In genomic region chr12:52870361-52871290, GRCh38 we compare ENCODE assay signal across 9 cellular contexts. TPM values are rescaled to one million over a fixed set of nuclear protein-coding genes. Genes with fewer than 3 reads are reported as not detected.
DNase-seq lines count a peak whose midpoint lies in the region; TF ChIP-seq lines count a peak whose summit lies in the region.
"Had no signal": no experiment of that assay in that cellular context is flagged by ENCODE, and none has a peak within 500 bp of the region (broad histone marks: within the 10 kb centered on the region; RNA-seq: fewer than 3 reads in every experiment).

No MANE protein-coding gene starts in this region.

- no peak overlapping the region for H3K9ac ChIP-seq in fibroblast of lung (ENCODE audit: insufficient read depth, low read length)

- H2AFZ ChIP-seq in fibroblast of lung (ENCODE audit: low read length) (peak overlapping the region; percentile 12), osteoblast (ENCODE audit: low read length) (peak overlapping the region; percentile 64)

- H3K79me2 ChIP-seq in fibroblast of lung (ENCODE audit: control insufficient read depth, insufficient read depth, low read length): no peaks in the 10 kb centered on the region
- no peaks in the 10 kb centered on the region for H3K79me2 ChIP-seq in osteoblast (ENCODE audit: insufficient read depth, low read length)

- TF ChIP-seq CTCF in HFF-Myc (IDR thresholded peaks at IDR 0.05; ENCODE audit: low read depth, low read length, missing control alignments) (peak; percentile 65), fibroblast of lung (conservative IDR thresholded peaks at IDR 0.05 in 1 of 2, IDR thresholded peaks at IDR 0.05 in 1 of 2; ENCODE audit: low read depth in 1 of 2, low read length in 2 of 2) (peak; percentile 46 to 73), osteoblast (IDR thresholded peaks at IDR 0.05; ENCODE audit: extremely low read depth, low read depth, low read length) (peak; percentile 78), transverse colon (IDR thresholded peaks at IDR 0.05) (peak; percentile 57 to 92 (median 72))

- peak overlapping the region; percentile 82 for H3K27ac ChIP-seq in fibroblast of lung (ENCODE audit: insufficient read depth, low read length)
- peak overlapping the region; percentile 76 for H3K27ac ChIP-seq in osteoblast (ENCODE audit: low read depth, low read length)
- peak overlapping the region; percentile 73 to 97 (median 90) for H3K27ac ChIP-seq in transverse colon

- H4K20me1 ChIP-seq in fibroblast of lung (ENCODE audit: control insufficient read depth, extremely low read depth, insufficient read depth, low read length) (no peaks in the 10 kb centered on the region), osteoblast (ENCODE audit: insufficient read depth, low read length) (no peaks in the 10 kb centered on the region)

- DNase-seq in NCI-H146 (lab: John Stamatoyannopoulos, UW) (peak; percentile 23), NCI-H146 treated with DMSO at 0.1 percent for 48 hours (lab: John Stamatoyannopoulos, UW; ENCODE audit: unreplicated experiment) (no peak), HFF-Myc (ENCODE audit: extremely low read depth, low read depth) (no peak), NCI-H526 treated with DMSO at 0.1 percent for 48 hours (lab: John Stamatoyannopoulos, UW) (peak; percentile 93), activated T-cell treated with anti-CD3 and anti-CD28 coated beads for 4 hours (peak; percentile 77), fibroblast of lung (ENCODE audit: low read depth in 2 of 2) (peak in 1 of 2 donors; percentile 30), osteoblast (ENCODE audit: insufficient read length, low spot score, missing footprints) (peak; percentile 92), transverse colon (peak; percentile 91)

- H3K36me3 ChIP-seq in fibroblast of lung (ENCODE audit: control insufficient read depth, insufficient read depth, low read length): no peaks in the 10 kb centered on the region
- no peaks in the 10 kb centered on the region for H3K36me3 ChIP-seq in osteoblast (ENCODE audit: insufficient read depth, low read length)
- no peaks in the 10 kb centered on the region for H3K36me3 ChIP-seq in transverse colon

- intact Hi-C loops in transverse colon (cut with DNase I; ENCODE audit: low total_unique reads): loop anchor here (5.0 to 10.0 kb wide), 3 partner anchors 288 to 644 kb away; no protein-coding TSS in a partner anchor

- peaks cover 34% of the 10 kb centered on the region for H3K4me1 ChIP-seq in fibroblast of lung (ENCODE audit: control insufficient read depth, extremely low read depth, insufficient read depth, low read length)
- H3K4me1 ChIP-seq in osteoblast (ENCODE audit: insufficient read depth, low read length): peaks cover 37% of the 10 kb centered on the region
- H3K4me1 ChIP-seq in transverse colon: peaks cover 20 to 61% (median 59%) of the 10 kb centered on the region in 4 donors

- H3K27me3 ChIP-seq in fibroblast of lung (ENCODE audit: control insufficient read depth, insufficient read depth, low read length): no peaks in the 10 kb centered on the region
- H3K27me3 ChIP-seq in osteoblast (ENCODE audit: insufficient read depth, low read length): no peaks in the 10 kb centered on the region
- no peaks in the 10 kb centered on the region for H3K27me3 ChIP-seq in transverse colon

- H3K4me2 ChIP-seq in fibroblast of lung (ENCODE audit: extremely low read depth, insufficient read depth, low read length) (peak overlapping the region; percentile 56), osteoblast (ENCODE audit: insufficient read depth, low read length) (peak overlapping the region; percentile 35)

- 27 to 32% methylated on average over 3 to 14 of the region's 14 CpGs for WGBS in transverse colon (ENCODE audit: low coverage in 1 of 2), 2 donors

- TF ChIP-seq EP300 in transverse colon (IDR thresholded peaks at IDR 0.05; ENCODE audit: low read depth): no peak

- H3K9me3 ChIP-seq in fibroblast of lung (ENCODE audit: control insufficient read depth, insufficient read depth, low read depth, low read length): no peaks in the 10 kb centered on the region
- H3K9me3 ChIP-seq in osteoblast (ENCODE audit: low read depth, low read length): no peaks in the 10 kb centered on the region
- H3K9me3 ChIP-seq in transverse colon: no peaks in the 10 kb centered on the region

- H3K4me3 ChIP-seq in HFF-Myc (replicated peaks; ENCODE audit: low read depth, low read length) (no peak overlapping the region), fibroblast of lung (replicated peaks in 1 of 4; ENCODE audit: control extremely low read depth in 1 of 4, insufficient read depth in 1 of 4, low read depth in 3 of 4, low read length in 4 of 4) (no peak overlapping the region), osteoblast (ENCODE audit: insufficient read depth, low read length) (peak overlapping the region; percentile 8), transverse colon (no peak overlapping the region)

- TF ChIP-seq POLR2A in transverse colon (IDR thresholded peaks at IDR 0.05): no peak

- in situ Hi-C loops in transverse colon (cut with MboI; ENCODE audit: low pct_ligation_motif_present in 1 of 4, low pct_unique_long_range_greater_than_20kb in 1 of 4, low sequenced_read_pairs in 3 of 4): loop anchor here in 3 of 4 donors (10.0 to 25.0 kb wide), 4 partner anchors 286 to 716 kb away; partner anchors contain the start of gene KRT84 (in 2 of the 3)

RNA-seq across cellular contexts. Expression of gene KRT78, which starts 21.8 kb away (rescaled TPM):
- total RNA-seq in fibroblast of lung (not detected in 2 replicates), osteoblast (not detected in 2 replicates), transverse colon (not detected)
- not detected in 2 replicates for polyA plus RNA-seq in fibroblast of lung
- polyA plus RNA-seq in fibroblast of lung (2012): not detected in 2 replicates
- polyA minus RNA-seq in fibroblast of lung (ENCODE audit: low replicate concordance): not detected in 2 replicates
- total RNA-seq: myocyte had no signal

RNA-seq across cellular contexts. Expression of gene KRT8, which starts 34.2 kb away (rescaled TPM):
- total RNA-seq in fibroblast of lung: 0.66 and 1.5 TPM in 2 replicates
- 2.5 and 16.3 TPM in 2 replicates for polyA plus RNA-seq in fibroblast of lung
- polyA plus RNA-seq in fibroblast of lung (2012): 3.0 and 21.1 TPM in 2 replicates
- polyA minus RNA-seq in fibroblast of lung (ENCODE audit: low replicate concordance): 2.4 and 13.1 TPM in 2 replicates
- total RNA-seq in osteoblast: 2.9 and 5.1 TPM in 2 replicates
- 1,000 to 10,000 TPM; 1,016 to 3,505 (median 2,245) TPM for total RNA-seq in transverse colon

RNA-seq across cellular contexts. Expression of gene KRT79, which starts 36.5 kb away (rescaled TPM):
- not detected in 2 replicates for total RNA-seq in fibroblast of lung
- polyA plus RNA-seq in fibroblast of lung: not detected in 2 replicates
- not detected in 2 replicates for polyA plus RNA-seq in fibroblast of lung (2012)
- polyA minus RNA-seq in fibroblast of lung (ENCODE audit: low replicate concordance): not detected in 2 replicates
- total RNA-seq in osteoblast: not detected in 2 replicates
- not detected for total RNA-seq in transverse colon
- total RNA-seq: myocyte had no signal

RNA-seq across cellular contexts. Expression of gene KRT4, which starts 56.7 kb away (rescaled TPM):
- total RNA-seq in fibroblast of lung (under 0.01 TPM in 2 replicates), osteoblast (not detected in 2 replicates), transverse colon (not detected)
- 0.17 and 0.23 TPM in 2 replicates for polyA plus RNA-seq in fibroblast of lung
- 0.07 and 0.09 TPM in 2 replicates for polyA plus RNA-seq in fibroblast of lung (2012)
- polyA minus RNA-seq in fibroblast of lung (ENCODE audit: low replicate concordance): not detected in 2 replicates
- total RNA-seq: myocyte had no signal

Comparison
In these comparisons a context has a peak if more than half of its experiments do, and no peak if none do; other contexts are left out.
1. DNase-seq: peak in NCI-H146 (single experiment), NCI-H526 treated with DMSO at 0.1 percent for 48 hours (single experiment), activated T-cell treated with anti-CD3 and anti-CD28 coated beads for 4 hours (single experiment), osteoblast (single experiment) and transverse colon (single experiment); none in NCI-H146 treated with DMSO at 0.1 percent for 48 hours (single experiment) and HFF-Myc (single experiment).
2. RNA of gene KRT8, which starts 34.2 kb away (total RNA-seq): 1,016 to 3,505 TPM in transverse colon; 2.9 to 5.1 TPM in osteoblast and 0.66 to 1.5 TPM in fibroblast of lung; every median in the first group is over 100 times any median in the second.
3. Peak in every context shown above with its lines, with median percentiles within 50 percentile points of each other: CTCF ChIP-seq and H3K27ac ChIP-seq.